Comparison of ENCODE assay signal across 23 cellular contexts in the genomic region with DNA sequence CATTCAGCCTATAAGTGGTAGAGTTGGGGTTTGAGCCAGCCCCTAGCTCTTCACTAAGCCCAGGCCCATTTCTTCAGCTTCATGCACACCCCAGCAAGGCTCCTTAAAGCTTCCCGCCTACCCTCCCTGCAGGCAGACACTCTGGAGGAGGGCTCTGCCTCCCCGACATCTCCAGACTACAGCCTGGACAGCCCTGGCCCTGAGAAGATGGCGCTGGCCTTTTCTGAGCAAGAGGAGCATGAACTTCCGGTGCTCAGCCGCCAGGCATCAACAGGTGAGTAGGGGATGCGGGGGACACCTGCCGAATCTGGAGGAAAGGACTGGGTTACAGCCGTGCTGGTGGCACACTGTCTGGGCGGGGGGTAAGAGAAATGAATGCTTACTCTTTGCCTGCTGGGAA. TPM values are rescaled to one million over a fixed set of nuclear protein-coding genes. Genes with fewer than 3 reads are reported as not detected.
"Had no signal": no experiment of that assay in that cellular context is flagged by ENCODE, and none has a peak within 500 bp of the region (broad histone marks: within the 10 kb centered on the region; RNA-seq: fewer than 3 reads in every experiment).

No MANE protein-coding gene starts in this region.

- H3K4me3 ChIP-seq: heart right ventricle, lower lobe of right lung, mucosa of descending colon, tibial artery had no signal

- H3K36me3 Mint-ChIP-seq: brain had no signal

- H3K27me3 Mint-ChIP-seq: activated CD4-positive, alpha-beta T cell treated with anti-CD3 and anti-CD28 coated beads, Interleukin-2, amount 10 ng/mL, durations not matched to agents 24 days and 14 days; activated T-helper 17 cell treated with anti-CD3 and anti-CD28 coated beads, Interleukin-2, amount 50 U/mL, for 72 hours; brain; dendritic cell treated with granulocyte-macrophage colony-stimulating factor and Interleukin-4, amounts not matched to agents 40 ng/mL and 50 ng/mL, for 4 days; stimulated activated naive CD8-positive, alpha-beta T cell treated with anti-CD3 and anti-CD28 coated beads, Interleukin-15, Interleukin-2, amounts not matched to agents 100 ng/mL and 50 ng/mL, for 24 hours had no signal

- H3K4me3 Mint-ChIP-seq: activated CD4-positive, alpha-beta T cell treated with anti-CD3 and anti-CD28 coated beads, Interleukin-2, amount 10 ng/mL, durations not matched to agents 24 days and 14 days; activated T-helper 17 cell treated with anti-CD3 and anti-CD28 coated beads, Interleukin-2, amount 50 U/mL, for 72 hours; brain; dendritic cell treated with granulocyte-macrophage colony-stimulating factor and Interleukin-4, amounts not matched to agents 40 ng/mL and 50 ng/mL, for 4 days; neural crest cell; stimulated activated naive CD8-positive, alpha-beta T cell treated with anti-CD3 and anti-CD28 coated beads, Interleukin-15, Interleukin-2, amounts not matched to agents 100 ng/mL and 50 ng/mL, for 24 hours; T-helper 1 cell treated with Interleukin-12 subunit alpha and Interleukin-12 subunit beta and Interleukin-4 antibody, amounts not matched to agents 30 μg/mL and 1 μg/mL, for 36 hours had no signal

- H3K36me3 ChIP-seq: tibial artery had no signal

- DNase-seq: activated CD4-positive, alpha-beta T cell treated with anti-CD3 and anti-CD28 coated beads, Interleukin-2, amount 10 ng/mL, durations not matched to agents 24 days and 14 days; aorta; effector CD4-positive, alpha-beta T cell; erythroblast; foreskin fibroblast; heart right ventricle; kidney; lower lobe of right lung; mesendoderm; mucosa of descending colon; stimulated activated CD4-positive, alpha-beta T cell treated with anti-CD3 and anti-CD28 coated beads, Interleukin-4, amount 100 ng/mL, for 24 hours; tibial artery had no signal

- H3K4me1 Mint-ChIP-seq: brain, neural crest cell had no signal

- ATAC-seq: activated naive CD4-positive, alpha-beta T cell treated with anti-CD3 and anti-CD28 coated beads, Interleukin-2, amount 50 U/mL, for 72 hours; activated T-helper 17 cell treated with anti-CD3 and anti-CD28 coated beads, Interleukin-2, amount 50 U/mL, for 72 hours; heart right ventricle; lower lobe of right lung; mucosa of descending colon had no signal

- H3K9me3 ChIP-seq: heart right ventricle, lower lobe of right lung, mucosa of descending colon, tibial artery had no signal

- H3K4me1 ChIP-seq: lower lobe of right lung, tibial artery had no signal

- H3K27me3 ChIP-seq: heart right ventricle, tibial artery had no signal

- H3K27ac ChIP-seq: heart right ventricle, lower lobe of right lung, tibial artery had no signal

- H3K9me3 Mint-ChIP-seq: activated CD4-positive, alpha-beta T cell treated with anti-CD3 and anti-CD28 coated beads, Interleukin-2, amount 10 ng/mL, durations not matched to agents 24 days and 14 days; activated naive CD4-positive, alpha-beta T cell treated with anti-CD3 and anti-CD28 coated beads, Interleukin-2, amount 50 U/mL, for 72 hours; activated T-helper 17 cell treated with anti-CD3 and anti-CD28 coated beads, Interleukin-2, amount 50 U/mL, for 72 hours; dendritic cell treated with granulocyte-macrophage colony-stimulating factor and Interleukin-4, amounts not matched to agents 40 ng/mL and 50 ng/mL, for 4 days; neural crest cell; stimulated activated naive CD8-positive, alpha-beta T cell treated with anti-CD3 and anti-CD28 coated beads, Interleukin-15, Interleukin-2, amounts not matched to agents 100 ng/mL and 50 ng/mL, for 24 hours; T-helper 1 cell treated with Interleukin-12 subunit alpha and Interleukin-12 subunit beta and Interleukin-4 antibody, amounts not matched to agents 30 μg/mL and 1 μg/mL, for 36 hours had no signal

- H3K27ac Mint-ChIP-seq: activated naive CD4-positive, alpha-beta T cell treated with anti-CD3 and anti-CD28 coated beads, Interleukin-2, amount 50 U/mL, for 72 hours; activated T-helper 17 cell treated with anti-CD3 and anti-CD28 coated beads, Interleukin-2, amount 50 U/mL, for 72 hours; brain; dendritic cell treated with granulocyte-macrophage colony-stimulating factor and Interleukin-4, amounts not matched to agents 40 ng/mL and 50 ng/mL, for 4 days; T-helper 1 cell treated with Interleukin-12 subunit alpha and Interleukin-12 subunit beta and Interleukin-4 antibody, amounts not matched to agents 30 μg/mL and 1 μg/mL, for 36 hours had no signal

RNA-seq across cellular contexts. Expression of gene SASH3, which starts 11.1 kb away (rescaled TPM):
- total RNA-seq: chondrocyte, fibroblast of lung, neural crest cell, osteoblast, renal cortical epithelial cell had no signal

RNA-seq across cellular contexts. Expression of gene XPNPEP2, which starts 52.0 kb away (rescaled TPM):
- total RNA-seq: chondrocyte, osteoblast, renal cortical epithelial cell had no signal
